In genomic region chr20:21529863-21530262, GRCh38 we compare ENCODE assay signal across 9 cellular contexts. TPM values are rescaled to one million over a fixed set of nuclear protein-coding genes. Genes with fewer than 3 reads are reported as not detected.
DNase-seq lines count a peak whose midpoint lies in the region; ATAC-seq and TF ChIP-seq lines count a peak whose summit lies in the region.
"Had no signal": no experiment of that assay in that cellular context is flagged by ENCODE, and none has a peak within 500 bp of the region (broad histone marks: within the 10 kb centered on the region; RNA-seq: fewer than 3 reads in every experiment).

No MANE protein-coding gene starts in this region.

- H3K27me3 ChIP-seq in mammary epithelial cell (ENCODE audit: insufficient read depth, low read length) (peaks cover 3% of the 10 kb centered on the region), osteoblast (ENCODE audit: insufficient read depth, low read length) (peaks cover 8% of the 10 kb centered on the region)

- 30% methylated on average over 6 of the region's 6 CpGs for WGBS in mammary epithelial cell (ENCODE audit: low coverage, missing lambda C conversion rate)

- in situ Hi-C loops in mammary epithelial cell (cut with MboI; ENCODE audit: low sequenced_read_pairs in 2 of 2) = no loop called here

- no peak overlapping the region for H2AFZ ChIP-seq in mammary epithelial cell (ENCODE audit: low read depth, low read length)
- H2AFZ ChIP-seq in osteoblast (ENCODE audit: low read length) = no peak overlapping the region

- peak; percentile 54 for TF ChIP-seq CTCF in GM12872 (IDR thresholded peaks at IDR 0.05; ENCODE audit: insufficient read depth, low read depth, low read length)
- TF ChIP-seq CTCF in mammary epithelial cell (conservative IDR thresholded peaks at IDR 0.05 in 1 of 2, IDR thresholded peaks at IDR 0.05 in 1 of 2; ENCODE audit: extremely low read depth in 1 of 2, insufficient read depth in 1 of 2, low read depth in 1 of 2, low read length in 2 of 2) = peak; percentile 23 to 55
- TF ChIP-seq CTCF in osteoblast (IDR thresholded peaks at IDR 0.05; ENCODE audit: extremely low read depth, low read depth, low read length) = peak; percentile 38

- DNase-seq in NAMALWA (ENCODE audit: low spot score) (peak; percentile 18), mammary epithelial cell (no peak), osteoblast (ENCODE audit: insufficient read length, low spot score, missing footprints) (no peak)
- DNase-seq in NK-92 treated with Interleukin-12 subunit alpha and Interleukin-12 subunit beta, amount 100 ng/mL, for 24 hours (lab: John Stamatoyannopoulos, UW) = no peak
- DNase-seq in activated naive CD4-positive, alpha-beta T cell treated with anti-CD3 and anti-CD28 coated beads, Interleukin-2, amount 10 ng/mL, durations not matched to agents 7 days and 5 days = no peak

- H3K79me2 ChIP-seq in mammary epithelial cell (ENCODE audit: insufficient read depth, low read length) (no peaks in the 10 kb centered on the region), osteoblast (ENCODE audit: insufficient read depth, low read length) (no peaks in the 10 kb centered on the region)

- H3K27me3 Mint-ChIP-seq in activated naive CD4-positive, alpha-beta T cell treated with anti-CD3 and anti-CD28 coated beads, Interleukin-2, amount 10 ng/mL, durations not matched to agents 7 days and 5 days = peaks cover 35% of the 10 kb centered on the region

- H3K4me1 Mint-ChIP-seq in activated naive CD4-positive, alpha-beta T cell treated with anti-CD3 and anti-CD28 coated beads, Interleukin-2, amount 10 ng/mL, durations not matched to agents 7 days and 5 days = no peaks in the 10 kb centered on the region

- no peak overlapping the region for H3K4me2 ChIP-seq in mammary epithelial cell (ENCODE audit: insufficient read depth, low read depth, low read length)
- no peak overlapping the region for H3K4me2 ChIP-seq in osteoblast (ENCODE audit: insufficient read depth, low read length)
- H3K4me2 ChIP-seq: smooth muscle cell had no signal

- CTCF ChIA-PET in mammary epithelial cell (lab: Charles Lee; ENCODE audit: low non-redundant PET) = interaction anchor here (0.7 kb wide), 1 partner anchor 610 kb away, joined by 6 read pairs; no protein-coding TSS in a partner anchor
- CTCF ChIA-PET in activated naive CD4-positive, alpha-beta T cell treated with anti-CD3 and anti-CD28 coated beads, Interleukin-2, amount 10 ng/mL, durations not matched to agents 7 days and 5 days (lab: Charles Lee) = interaction anchor here (0.7 to 3.6 kb wide), 13 partner anchors 10 to 85 kb away, joined by 3 to 70 read pairs (median 5); no protein-coding TSS in a partner anchor

- ATAC-seq in HG03196 (IDR thresholded peaks at IDR 0.05; ENCODE audit: unreplicated experiment) = no peak

- H3K4me3 ChIP-seq in mammary epithelial cell (replicated peaks in 1 of 3; ENCODE audit: insufficient read depth in 1 of 3, low read depth in 2 of 3, low read length in 3 of 3) (no peak overlapping the region), osteoblast (ENCODE audit: insufficient read depth, low read length) (no peak overlapping the region)
- H3K4me3 ChIP-seq: smooth muscle cell had no signal

- no peak overlapping the region for H3K4me3 Mint-ChIP-seq in activated naive CD4-positive, alpha-beta T cell treated with anti-CD3 and anti-CD28 coated beads, Interleukin-2, amount 10 ng/mL, durations not matched to agents 7 days and 5 days

- H3K9me3 ChIP-seq in mammary epithelial cell (replicated peaks; ENCODE audit: insufficient read depth, low read length) (no peaks in the 10 kb centered on the region), osteoblast (ENCODE audit: low read depth, low read length) (no peaks in the 10 kb centered on the region)

- H3K9ac ChIP-seq in mammary epithelial cell (ENCODE audit: insufficient read depth, low read length) = no peak overlapping the region

- no peak overlapping the region for H3K27ac ChIP-seq in mammary epithelial cell (ENCODE audit: insufficient read depth, low read depth, low read length)
- no peak overlapping the region for H3K27ac ChIP-seq in osteoblast (ENCODE audit: low read depth, low read length)

- no TSS peak for BruUV-seq in mammary epithelial cell (replicated peaks; lab: Mats Ljungman, UMichigan)

- H4K20me1 ChIP-seq in mammary epithelial cell (ENCODE audit: insufficient read depth, low read length) (no peaks in the 10 kb centered on the region), osteoblast (ENCODE audit: insufficient read depth, low read length) (no peaks in the 10 kb centered on the region)

- no peaks in the 10 kb centered on the region for H3K36me3 Mint-ChIP-seq in activated naive CD4-positive, alpha-beta T cell treated with anti-CD3 and anti-CD28 coated beads, Interleukin-2, amount 10 ng/mL, durations not matched to agents 7 days and 5 days

- no peaks in the 10 kb centered on the region for H3K4me1 ChIP-seq in mammary epithelial cell (ENCODE audit: insufficient read depth, low read length)
- no peaks in the 10 kb centered on the region for H3K4me1 ChIP-seq in osteoblast (ENCODE audit: insufficient read depth, low read length)

- H3K9me3 Mint-ChIP-seq in activated naive CD4-positive, alpha-beta T cell treated with anti-CD3 and anti-CD28 coated beads, Interleukin-2, amount 10 ng/mL, durations not matched to agents 7 days and 5 days = no peaks in the 10 kb centered on the region

- intact Hi-C loops in mammary epithelial cell (cut with micrococcal nuclease) = loop anchor here (1.0 to 2.0 kb wide), 2 partner anchors 42 to 85 kb away; no protein-coding TSS in a partner anchor

- no peaks in the 10 kb centered on the region for H3K36me3 ChIP-seq in mammary epithelial cell (ENCODE audit: insufficient read depth, low read length)
- no peaks in the 10 kb centered on the region for H3K36me3 ChIP-seq in osteoblast (ENCODE audit: insufficient read depth, low read length)

- no peak overlapping the region for H3K27ac Mint-ChIP-seq in activated naive CD4-positive, alpha-beta T cell treated with anti-CD3 and anti-CD28 coated beads, Interleukin-2, amount 10 ng/mL, durations not matched to agents 7 days and 5 days

- dilution Hi-C loops in mammary epithelial cell (cut with HindIII; ENCODE audit: low sequenced_read_pairs) = no loop called here

RNA-seq across cellular contexts. Expression of gene NKX2-2, which starts 16.0 kb away (rescaled TPM):
- total RNA-seq in mammary epithelial cell = not detected
- not detected for polyA plus RNA-seq in mammary epithelial cell
- polyA minus RNA-seq in mammary epithelial cell = not detected
- total RNA-seq in osteoblast = under 0.01 TPM in 1 of 2 replicates, not detected in the other
- total RNA-seq: smooth muscle cell, subcutaneous adipose tissue had no signal
- polyA plus RNA-seq: smooth muscle cell had no signal
